In genomic region chr2:12175323-12175722, GRCh38 we compare ENCODE assay signal across 16 cellular contexts.
DNase-seq lines count a peak whose midpoint lies in the region; ATAC-seq and TF ChIP-seq lines count a peak whose summit lies in the region.
"Had no signal": no experiment of that assay in that cellular context is flagged by ENCODE, and none has a peak within 500 bp of the region (broad histone marks: within the 10 kb centered on the region; RNA-seq: fewer than 3 reads in every experiment).

No MANE protein-coding gene starts in this region.

- no TSS peak for BruUV-seq in IMR-90 (replicated peaks; lab: Mats Ljungman, UMichigan)

- H4K91ac ChIP-seq in IMR-90 (ENCODE audit: insufficient read depth, low read depth, low read length), result no peak overlapping the region

- no peak for TF ChIP-seq RAD21 in IMR-90 (IDR thresholded peaks at IDR 0.05; ENCODE audit: low read length)

- POLR2A ChIA-PET in activated CD4-positive, alpha-beta T cell treated with anti-CD3 and anti-CD28 coated beads, Interleukin-2, amount 10 ng/mL, durations not matched to agents 7 days and 5 days (lab: Charles Lee), result no interaction called here
- POLR2A ChIA-PET in IMR-90 (lab: Charles Lee; ENCODE audit: unreplicated experiment), result no interaction called here

- peak overlapping the region; percentile 25; the same call in 1 of the 2 replicates for H3K14ac ChIP-seq in IMR-90 (replicated peaks; ENCODE audit: low read depth, low read length)

- no peak for DNase-seq in activated CD4-positive, alpha-beta T cell treated with anti-CD3 and anti-CD28 coated beads, Interleukin-2, amount 10 ng/mL, durations not matched to agents 7 days and 5 days
- no peak for DNase-seq in activated CD4-positive, alpha-beta T cell treated with anti-CD3 and anti-CD28 coated beads, Interleukin-2, amount 50 U/mL, for 48 hours
- no peak for DNase-seq in IMR-90
- no peak for DNase-seq in COLO829 (ENCODE audit: low spot score)
- no peak for DNase-seq in stimulated activated effector memory CD8-positive, alpha-beta T cell treated with anti-CD3 and anti-CD28 coated beads, Interleukin-12 subunit alpha, Interleukin-12 subunit beta, amount 100 ng/mL, for 72 hours (ENCODE audit: low spot score in 2 of 2)
- DNase-seq: CD4-positive, CD25-positive, alpha-beta regulatory T cell; COR-L47; DMS153; DMS79 treated with DMSO at 0.1 percent for 48 hours; EL; H7 had no signal

- no peak overlapping the region; the same call in 1 of the 2 replicates for H2AK5ac ChIP-seq in IMR-90 (ENCODE audit: low read depth, low read length)

- no peak overlapping the region for H2BK15ac ChIP-seq in IMR-90 (ENCODE audit: low read depth, low read length)

- H4K8ac ChIP-seq in IMR-90 (ENCODE audit: low read depth in 2 of 2, low read length in 2 of 2), result no peak overlapping the region

- no peak overlapping the region for H3K4me3 Mint-ChIP-seq in activated CD4-positive, alpha-beta T cell treated with anti-CD3 and anti-CD28 coated beads, Interleukin-2, amount 10 ng/mL, durations not matched to agents 7 days and 5 days
- H3K4me3 Mint-ChIP-seq in activated T-helper 17 cell treated with anti-CD3 and anti-CD28 coated beads, Interleukin-2, amount 50 U/mL, for 72 hours, result peak overlapping the region; percentile 30
- H3K4me3 Mint-ChIP-seq in stimulated activated effector memory CD8-positive, alpha-beta T cell treated with anti-CD3 and anti-CD28 coated beads, Interleukin-12 subunit alpha, Interleukin-12 subunit beta, amount 100 ng/mL, for 72 hours, result no peak overlapping the region
- H3K4me3 Mint-ChIP-seq: GM23338, IgD-negative memory B cell had no signal

- H3K23ac ChIP-seq in IMR-90 (ENCODE audit: low read depth, low read length), result no peak overlapping the region

- H3K79me1 ChIP-seq in IMR-90 (ENCODE audit: low read depth in 1 of 2, low read length in 2 of 2), result no peaks in the 10 kb centered on the region

- peaks cover 17% of the 10 kb centered on the region for H3K4me1 ChIP-seq in IMR-90 (ENCODE audit: control insufficient read depth, insufficient read depth, low read length)

- CTCF ChIA-PET in activated CD4-positive, alpha-beta T cell treated with anti-CD3 and anti-CD28 coated beads, Interleukin-2, amount 10 ng/mL, durations not matched to agents 7 days and 5 days (lab: Charles Lee), result no interaction called here
- CTCF ChIA-PET in IMR-90 (lab: Yijun Ruan, JAX), result interaction anchor here (0.7 kb wide), 1 partner anchor 286 kb away, joined by 4 read pairs; no protein-coding TSS in a partner anchor

- no peak overlapping the region for H2BK20ac ChIP-seq in IMR-90 (ENCODE audit: low read depth, low read length)

- no peak overlapping the region for H4K5ac ChIP-seq in IMR-90 (ENCODE audit: low read depth, low read length)

- H3K27ac Mint-ChIP-seq in activated CD4-positive, alpha-beta T cell treated with anti-CD3 and anti-CD28 coated beads, Interleukin-2, amount 10 ng/mL, durations not matched to agents 7 days and 5 days, result peak overlapping the region; percentile 9
- peak overlapping the region; percentile 10 for H3K27ac Mint-ChIP-seq in activated T-helper 17 cell treated with anti-CD3 and anti-CD28 coated beads, Interleukin-2, amount 50 U/mL, for 72 hours
- H3K27ac Mint-ChIP-seq in stimulated activated effector memory CD8-positive, alpha-beta T cell treated with anti-CD3 and anti-CD28 coated beads, Interleukin-12 subunit alpha, Interleukin-12 subunit beta, amount 100 ng/mL, for 72 hours, result no peak overlapping the region
- H3K27ac Mint-ChIP-seq: GM23338, IgD-negative memory B cell had no signal

- no peak overlapping the region for H3K4me3 ChIP-seq in IMR-90 (ENCODE audit: insufficient read depth, low read depth, low read length)
- H3K4me3 ChIP-seq: GM23338 had no signal

- H3K27ac ChIP-seq in IMR-90 (ENCODE audit: insufficient read depth, low read length), result no peak overlapping the region
- H3K27ac ChIP-seq: 22Rv1 had no signal

- ATAC-seq in IMR-90 (ENCODE audit: low read depth), result no peak
- ATAC-seq in activated T-helper 17 cell treated with anti-CD3 and anti-CD28 coated beads, Interleukin-2, amount 50 U/mL, for 72 hours (replicated peaks), result no peak
- no peak for ATAC-seq in HG03039 (IDR thresholded peaks at IDR 0.05; ENCODE audit: unreplicated experiment)
- ATAC-seq in stimulated activated effector memory CD8-positive, alpha-beta T cell treated with anti-CD3 and anti-CD28 coated beads, Interleukin-12 subunit alpha, Interleukin-12 subunit beta, amount 100 ng/mL, for 72 hours, result no peak
- ATAC-seq: GM23338 had no signal

- in situ Hi-C loops in IMR-90 (cut with MboI; ENCODE audit: low sequenced_read_pairs), result no loop called here

- peak overlapping the region; percentile 33; the same call in 1 of the 2 replicates for H3K4ac ChIP-seq in IMR-90 (ENCODE audit: low read depth, low read length)

- dilution Hi-C loops in IMR-90 (cut with HindIII; ENCODE audit: low sequenced_read_pairs, unreplicated experiment), result no loop called here

- peaks cover 35% of the 10 kb centered on the region for H3K4me1 Mint-ChIP-seq in activated CD4-positive, alpha-beta T cell treated with anti-CD3 and anti-CD28 coated beads, Interleukin-2, amount 10 ng/mL, durations not matched to agents 7 days and 5 days
- H3K4me1 Mint-ChIP-seq in activated T-helper 17 cell treated with anti-CD3 and anti-CD28 coated beads, Interleukin-2, amount 50 U/mL, for 72 hours, result peaks cover 17% of the 10 kb centered on the region
- peaks cover 32% of the 10 kb centered on the region for H3K4me1 Mint-ChIP-seq in stimulated activated effector memory CD8-positive, alpha-beta T cell treated with anti-CD3 and anti-CD28 coated beads, Interleukin-12 subunit alpha, Interleukin-12 subunit beta, amount 100 ng/mL, for 72 hours

- H2AFZ ChIP-seq in IMR-90 (replicated peaks; ENCODE audit: low read length, poor library complexity), result no peak overlapping the region
- H2AFZ ChIP-seq: GM23338 had no signal

- H3K27me3 ChIP-seq in IMR-90 (ENCODE audit: control insufficient read depth, insufficient read depth, low read length), result no peaks in the 10 kb centered on the region

- peaks cover 5% of the 10 kb centered on the region for H3K9me1 ChIP-seq in IMR-90 (ENCODE audit: insufficient read depth, low read length)

- no peak for TF ChIP-seq CTCF in IMR-90 (conservative IDR thresholded peaks at IDR 0.05; ENCODE audit: low read depth, low read length)

- no peaks in the 10 kb centered on the region for H3K27me3 Mint-ChIP-seq in activated CD4-positive, alpha-beta T cell treated with anti-CD3 and anti-CD28 coated beads, Interleukin-2, amount 10 ng/mL, durations not matched to agents 7 days and 5 days
- H3K27me3 Mint-ChIP-seq in activated T-helper 17 cell treated with anti-CD3 and anti-CD28 coated beads, Interleukin-2, amount 50 U/mL, for 72 hours, result no peaks in the 10 kb centered on the region
- H3K27me3 Mint-ChIP-seq: CD4-positive, CD25-positive, alpha-beta regulatory T cell had no signal

- intact Hi-C loops in IMR-90 (cut with micrococcal nuclease), result loop anchor here (5.0 to 10.0 kb wide), 3 partner anchors 121 to 832 kb away; no protein-coding TSS in a partner anchor

- H2AK9ac ChIP-seq in IMR-90 (replicated peaks; ENCODE audit: low read depth, low read length, poor library complexity), result no peak overlapping the region

- H3K36me3 Mint-ChIP-seq in activated CD4-positive, alpha-beta T cell treated with anti-CD3 and anti-CD28 coated beads, Interleukin-2, amount 10 ng/mL, durations not matched to agents 7 days and 5 days (ENCODE audit: low read depth), result no peaks in the 10 kb centered on the region
- H3K36me3 Mint-ChIP-seq in activated T-helper 17 cell treated with anti-CD3 and anti-CD28 coated beads, Interleukin-2, amount 50 U/mL, for 72 hours (ENCODE audit: low read depth), result no peaks in the 10 kb centered on the region
- H3K36me3 Mint-ChIP-seq in stimulated activated effector memory CD8-positive, alpha-beta T cell treated with anti-CD3 and anti-CD28 coated beads, Interleukin-12 subunit alpha, Interleukin-12 subunit beta, amount 100 ng/mL, for 72 hours, result no peaks in the 10 kb centered on the region
- H3K36me3 Mint-ChIP-seq: CD4-positive, CD25-positive, alpha-beta regulatory T cell; IgD-negative memory B cell had no signal

- no peaks in the 10 kb centered on the region for H3K9me3 ChIP-seq in IMR-90 (ENCODE audit: control insufficient read depth, insufficient read depth, low read length)

- WGBS in IMR-90 (ENCODE audit: extremely low coverage in 2 of 2, insufficient read length in 1 of 2), 2 experiments, result 100% methylated on average over 1 of the region's 2 CpGs; no CpG with 5 or more reads in 1 of the 2 experiments

- H3K36me3 ChIP-seq in IMR-90 (ENCODE audit: control insufficient read depth, insufficient read depth, low read length), result no peaks in the 10 kb centered on the region

- H3K18ac ChIP-seq in IMR-90 (ENCODE audit: low read depth, low read length), result no peak overlapping the region; the same call in 1 of the 2 replicates

- no peak overlapping the region for H3K9ac ChIP-seq in IMR-90 (ENCODE audit: low read depth, low read length)

- no peak overlapping the region for H3K4me2 ChIP-seq in IMR-90 (ENCODE audit: low read depth, low read length)
- H3K4me2 ChIP-seq: GM23338 had no signal

- H3K56ac ChIP-seq in IMR-90 (ENCODE audit: extremely low read depth, insufficient read depth, low read length), result no peak overlapping the region

- no peak for TF ChIP-seq POLR2A in IMR-90 (IDR thresholded peaks at IDR 0.05; ENCODE audit: low read depth, low read length)

- H3K9me3 Mint-ChIP-seq in activated CD4-positive, alpha-beta T cell treated with anti-CD3 and anti-CD28 coated beads, Interleukin-2, amount 10 ng/mL, durations not matched to agents 7 days and 5 days, result no peaks in the 10 kb centered on the region
- H3K9me3 Mint-ChIP-seq in activated T-helper 17 cell treated with anti-CD3 and anti-CD28 coated beads, Interleukin-2, amount 50 U/mL, for 72 hours, result no peaks in the 10 kb centered on the region
- no peaks in the 10 kb centered on the region for H3K9me3 Mint-ChIP-seq in stimulated activated effector memory CD8-positive, alpha-beta T cell treated with anti-CD3 and anti-CD28 coated beads, Interleukin-12 subunit alpha, Interleukin-12 subunit beta, amount 100 ng/mL, for 72 hours
- H3K9me3 Mint-ChIP-seq: GM23338, IgD-negative memory B cell had no signal

- H2BK5ac ChIP-seq in IMR-90 (ENCODE audit: low read depth, low read length, poor library complexity, severe bottlenecking), result no peak overlapping the region

- no peak overlapping the region for H2BK120ac ChIP-seq in IMR-90 (ENCODE audit: low read depth, low read length)

- H4K20me1 ChIP-seq in IMR-90 (ENCODE audit: insufficient read depth, low read length), result no peaks in the 10 kb centered on the region

TF ChIP-seq in IMR-90, 13 proteins besides CTCF, POLR2A, EP300 and RAD21 (continues in another document):
- TF ChIP-seq MXI1 (IDR thresholded peaks at IDR 0.05; ENCODE audit: borderline replicate concordance, low read depth, low read length) (no peak), CEBPB (IDR thresholded peaks at IDR 0.05; ENCODE audit: low read depth, low read length) (no peak), SMC3 (IDR thresholded peaks at IDR 0.05; ENCODE audit: low read depth, low read length) (no peak), RFX5 (IDR thresholded peaks at IDR 0.05; ENCODE audit: low read depth, low read length) (no peak), FOS (IDR thresholded peaks at IDR 0.05; ENCODE audit: low read depth, low read length) (no peak), RCOR1 (IDR thresholded peaks at IDR 0.05; ENCODE audit: insufficient replicate concordance, low read length) (no peak), BHLHE40 (IDR thresholded peaks at IDR 0.05; ENCODE audit: low read depth, low read length) (no peak), CHD1 (IDR thresholded peaks at IDR 0.05; ENCODE audit: low read depth, low read length) (no peak)
